8 cellular contexts compared by ENCODE assay signal in the genomic region with DNA sequence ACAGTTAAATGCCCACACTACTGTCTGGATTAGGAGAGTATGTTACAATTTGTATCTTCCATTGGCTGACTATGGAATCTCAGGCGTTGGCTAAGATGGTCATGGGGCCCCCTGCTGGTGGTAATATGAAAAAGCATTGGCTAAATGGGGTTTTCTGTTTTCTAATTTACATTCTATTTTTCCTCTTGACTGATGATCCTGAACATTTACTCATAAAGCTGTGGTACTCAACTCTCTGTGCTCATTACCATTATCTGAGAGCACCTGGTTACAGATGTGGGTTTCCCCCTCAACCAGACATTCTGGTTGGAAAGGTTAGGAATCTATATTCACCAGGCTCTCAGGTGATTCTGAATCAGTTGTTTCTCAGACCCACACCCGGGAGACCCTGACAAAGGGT.
DNase-seq lines count a peak whose midpoint lies in the region; ATAC-seq and TF ChIP-seq lines count a peak whose summit lies in the region.

No MANE protein-coding gene starts in this region.

- H3K4me3 ChIP-seq in cardiac muscle cell = no peak overlapping the region
- no peak overlapping the region for H3K4me3 ChIP-seq in transverse colon

- H3K4me1 ChIP-seq in cardiac muscle cell (ENCODE audit: low read depth) (peaks cover 16% of the 10 kb centered on the region), transverse colon (peaks cover 0 to 5% (median 0%) of the 10 kb centered on the region in 4 donors)

- H3K27me3 ChIP-seq in cardiac muscle cell (no peaks in the 10 kb centered on the region), transverse colon (no peaks in the 10 kb centered on the region)

- peak; percentile 36 to 71 for DNase-seq in cardiac muscle cell (ENCODE audit: low read depth in 1 of 2, low spot score in 1 of 2)
- no peak for DNase-seq in cardiac septum (ENCODE audit: low spot score)
- DNase-seq in Kasumi-1 (lab: John Stamatoyannopoulos, UW) = peak; percentile 26 to 28
- DNase-seq in activated CD4-positive, alpha-beta T cell treated with anti-CD3 and anti-CD28 coated beads, Interleukin-2, amount 10 ng/mL, durations not matched to agents 7 days and 5 days = peak; percentile 19
- peak; percentile 45 for DNase-seq in hepatic stellate cell (ENCODE audit: low spot score)
- DNase-seq in transverse colon = no peak

- H3K36me3 Mint-ChIP-seq in activated CD4-positive, alpha-beta T cell treated with anti-CD3 and anti-CD28 coated beads, Interleukin-2, amount 10 ng/mL, durations not matched to agents 7 days and 5 days (ENCODE audit: low read depth) = no peaks in the 10 kb centered on the region

- no peak for TF ChIP-seq EP300 in transverse colon (IDR thresholded peaks at IDR 0.05; ENCODE audit: low read depth)

- H3K27me3 Mint-ChIP-seq in activated CD4-positive, alpha-beta T cell treated with anti-CD3 and anti-CD28 coated beads, Interleukin-2, amount 10 ng/mL, durations not matched to agents 7 days and 5 days = no peaks in the 10 kb centered on the region

- intact Hi-C loops in cardiac septum (cut with DNase I) (loop anchor here (5.0 kb wide), 1 partner anchor 202 kb away; no protein-coding TSS in a partner anchor), transverse colon (cut with DNase I; ENCODE audit: low total_unique reads) (loop anchor here (10.0 kb wide), 1 partner anchor 99 kb away; no protein-coding TSS in a partner anchor)

- H3K36me3 ChIP-seq in cardiac muscle cell (no peaks in the 10 kb centered on the region), transverse colon (no peaks in the 10 kb centered on the region)

- TF ChIP-seq CTCF in cardiac muscle cell (IDR thresholded peaks at IDR 0.05; ENCODE audit: low read depth, low read length) = peak; percentile 68
- TF ChIP-seq CTCF in transverse colon (IDR thresholded peaks at IDR 0.05) = peak; percentile 53 to 72 (median 63)

- WGBS in transverse colon (ENCODE audit: low coverage in 1 of 2), 2 donors = 14% methylated on average over 2 of the region's 2 CpGs; no CpG with 5 or more reads in 1 of the 2 donors

- H3K27ac ChIP-seq in cardiac muscle cell = no peak overlapping the region
- H3K27ac ChIP-seq in transverse colon = no peak overlapping the region

- CTCF ChIA-PET in activated CD4-positive, alpha-beta T cell treated with anti-CD3 and anti-CD28 coated beads, Interleukin-2, amount 10 ng/mL, durations not matched to agents 7 days and 5 days (lab: Charles Lee) = no interaction called here

- H3K27ac Mint-ChIP-seq in activated CD4-positive, alpha-beta T cell treated with anti-CD3 and anti-CD28 coated beads, Interleukin-2, amount 10 ng/mL, durations not matched to agents 7 days and 5 days = no peak overlapping the region

- POLR2A ChIA-PET in activated CD4-positive, alpha-beta T cell treated with anti-CD3 and anti-CD28 coated beads, Interleukin-2, amount 10 ng/mL, durations not matched to agents 7 days and 5 days (lab: Charles Lee) = no interaction called here

- TF ChIP-seq POLR2A in transverse colon (IDR thresholded peaks at IDR 0.05) = no peak

- H3K9me3 ChIP-seq in cardiac muscle cell (ENCODE audit: low read depth) (no peaks in the 10 kb centered on the region), transverse colon (no peaks in the 10 kb centered on the region)

- in situ Hi-C loops in transverse colon (cut with MboI; ENCODE audit: low pct_ligation_motif_present in 1 of 4, low pct_unique_long_range_greater_than_20kb in 1 of 4, low sequenced_read_pairs in 3 of 4) = no loop called here

- no peak overlapping the region for H3K4me3 Mint-ChIP-seq in activated CD4-positive, alpha-beta T cell treated with anti-CD3 and anti-CD28 coated beads, Interleukin-2, amount 10 ng/mL, durations not matched to agents 7 days and 5 days

- no peaks in the 10 kb centered on the region for H3K9me3 Mint-ChIP-seq in activated CD4-positive, alpha-beta T cell treated with anti-CD3 and anti-CD28 coated beads, Interleukin-2, amount 10 ng/mL, durations not matched to agents 7 days and 5 days

- no peak for ATAC-seq in GM19324 (IDR thresholded peaks at IDR 0.05; ENCODE audit: low FRiP score, unreplicated experiment)
- ATAC-seq in GM21786 (IDR thresholded peaks at IDR 0.05; ENCODE audit: unreplicated experiment) = no peak

- no peaks in the 10 kb centered on the region for H3K4me1 Mint-ChIP-seq in activated CD4-positive, alpha-beta T cell treated with anti-CD3 and anti-CD28 coated beads, Interleukin-2, amount 10 ng/mL, durations not matched to agents 7 days and 5 days

Comparison
In these comparisons a context has a peak if more than half of its experiments do, and no peak if none do; other contexts are left out.
1. DNase-seq: peak in cardiac muscle cell (2 of 2), Kasumi-1 (2 of 2), activated CD4-positive, alpha-beta T cell treated with anti-CD3 and anti-CD28 coated beads, Interleukin-2, amount 10 ng/mL, durations not matched to agents 7 days and 5 days (single experiment) and hepatic stellate cell (single experiment); none in cardiac septum (single experiment) and transverse colon (single experiment).